15 cellular contexts compared by ENCODE assay signal in the genomic region with DNA sequence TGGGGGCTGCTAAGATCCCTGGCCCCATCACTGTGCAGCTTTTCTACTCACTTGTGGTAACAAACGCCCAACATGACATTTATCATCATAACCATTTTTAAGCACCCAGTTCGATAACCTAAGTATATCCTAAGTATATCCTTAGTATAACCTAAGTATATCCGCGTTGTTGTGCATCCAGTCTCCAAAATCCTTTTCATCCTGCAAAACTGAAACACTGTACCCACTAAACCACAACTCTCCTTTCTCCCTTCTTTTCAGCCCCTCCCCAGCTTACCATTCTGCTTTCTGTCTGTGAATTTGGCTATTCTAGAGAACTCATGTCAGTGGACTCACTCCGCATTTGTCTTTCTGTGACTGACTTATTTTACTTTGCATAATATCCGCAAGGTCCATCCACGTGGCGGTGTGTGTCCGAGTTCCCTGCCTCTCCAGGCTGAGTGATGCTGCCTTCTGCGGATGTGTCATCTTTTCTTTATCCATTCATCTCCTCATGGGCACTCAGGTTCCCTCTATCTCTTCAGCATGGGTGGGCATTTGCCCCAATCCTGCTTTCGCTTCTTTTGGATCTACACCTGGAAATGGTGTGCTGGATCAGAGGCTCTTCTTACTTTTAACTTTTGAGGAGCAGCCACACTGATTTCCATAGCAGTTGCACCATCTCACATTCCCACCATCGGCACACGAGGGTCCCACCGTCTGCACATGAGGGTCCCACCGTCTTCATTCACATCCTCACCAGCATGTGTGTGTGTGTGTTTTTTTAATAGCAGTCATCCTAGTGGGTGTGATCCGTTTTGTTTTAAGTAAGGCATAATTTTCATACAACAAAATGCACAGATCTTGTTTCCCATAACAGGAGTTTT.
DNase-seq lines count a peak whose midpoint lies in the region; ATAC-seq, FAIRE-seq and TF ChIP-seq lines count a peak whose summit lies in the region.
"Had no signal": no experiment of that assay in that cellular context is flagged by ENCODE, and none has a peak within 500 bp of the region (broad histone marks: within the 10 kb centered on the region; RNA-seq: fewer than 3 reads in every experiment).

No MANE protein-coding gene starts in this region.

- no peaks in the 10 kb centered on the region for H3K36me3 Mint-ChIP-seq in activated CD4-positive, alpha-beta T cell treated with anti-CD3 and anti-CD28 coated beads, Interleukin-2, amount 10 ng/mL, durations not matched to agents 24 days and 14 days (ENCODE audit: low read depth)
- H3K36me3 Mint-ChIP-seq: stimulated activated naive B cell treated with anti-CD40 and anti-IgM and Interleukin-4, amounts not matched to agents 10 μg/mL and 1 μg/mL and 100 μg/mL, for 72 hours; type B pancreatic cell had no signal

- H3K4me3 Mint-ChIP-seq in activated CD4-positive, alpha-beta T cell treated with anti-CD3 and anti-CD28 coated beads, Interleukin-2, amount 10 ng/mL, durations not matched to agents 24 days and 14 days: peak overlapping the region; percentile 52
- H3K4me3 Mint-ChIP-seq: HFFc6; stimulated activated naive B cell treated with anti-CD40 and anti-IgM and Interleukin-4, amounts not matched to agents 10 μg/mL and 1 μg/mL and 100 μg/mL, for 72 hours; type B pancreatic cell had no signal

- no peaks in the 10 kb centered on the region for H3K9me2 ChIP-seq in DOHH2 (replicated peaks; ENCODE audit: control insufficient read depth, low read length)

- H3F3A ChIP-seq in DOHH2 (ENCODE audit: control insufficient read depth, insufficient read depth): no peaks in the 10 kb centered on the region
- H3F3A ChIP-seq in smooth muscle cell (ENCODE audit: low read depth): no peaks in the 10 kb centered on the region

- H3K4me1 Mint-ChIP-seq in activated CD4-positive, alpha-beta T cell treated with anti-CD3 and anti-CD28 coated beads, Interleukin-2, amount 10 ng/mL, durations not matched to agents 24 days and 14 days: peaks cover 47% of the 10 kb centered on the region

- no peaks in the 10 kb centered on the region for H3K36me3 ChIP-seq in DOHH2 (ENCODE audit: control insufficient read depth, low read length)
- H3K36me3 ChIP-seq in breast epithelium: no peaks in the 10 kb centered on the region
- H3K36me3 ChIP-seq in psoas muscle (ENCODE audit: insufficient read depth in 1 of 2, low read depth in 1 of 2): no peaks in the 10 kb centered on the region
- H3K36me3 ChIP-seq in small intestine (ENCODE audit: control insufficient read depth in 2 of 2, insufficient read depth in 2 of 2, low read length in 2 of 2): no peaks in the 10 kb centered on the region
- no peaks in the 10 kb centered on the region for H3K36me3 ChIP-seq in smooth muscle cell (ENCODE audit: low read depth)
- no peaks in the 10 kb centered on the region for H3K36me3 ChIP-seq in esophagus muscularis mucosa

- peak overlapping the region; percentile 54; the same call in 1 of the 2 replicates for H3K4me2 ChIP-seq in DOHH2 (ENCODE audit: low read length)
- no peak overlapping the region for H3K4me2 ChIP-seq in smooth muscle cell

- H3K27ac Mint-ChIP-seq in activated CD4-positive, alpha-beta T cell treated with anti-CD3 and anti-CD28 coated beads, Interleukin-2, amount 10 ng/mL, durations not matched to agents 24 days and 14 days: peak overlapping the region; percentile 59
- H3K27ac Mint-ChIP-seq: HFFc6; stimulated activated naive B cell treated with anti-CD40 and anti-IgM and Interleukin-4, amounts not matched to agents 10 μg/mL and 1 μg/mL and 100 μg/mL, for 72 hours; type B pancreatic cell had no signal

- no peak for ATAC-seq in psoas muscle
- ATAC-seq: Right ventricle myocardium inferior; stimulated activated naive B cell treated with anti-CD40 and anti-IgM and Interleukin-4, amounts not matched to agents 10 μg/mL and 1 μg/mL and 100 μg/mL, for 72 hours had no signal

- FAIRE-seq in small intestine (lab: Jason Lieb, UNC): no peak

- intact Hi-C loops in activated CD4-positive, alpha-beta T cell treated with anti-CD3 and anti-CD28 coated beads, Interleukin-2, amount 10 ng/mL, durations not matched to agents 24 days and 14 days (cut with micrococcal nuclease): no loop called here
- intact Hi-C loops in breast epithelium (cut with DNase I; ENCODE audit: low total_unique reads) (no loop called here), psoas muscle (cut with DNase I) (no loop called here), esophagus muscularis mucosa (cut with DNase I) (no loop called here)

- H3K27me3 ChIP-seq in DOHH2 (ENCODE audit: control insufficient read depth, low read length) (peaks cover 5% of the 10 kb centered on the region; the same call in 1 of the 2 replicates), breast epithelium (peaks cover 0 to 5% of the 10 kb centered on the region in 2 donors), psoas muscle (ENCODE audit: insufficient read depth in 3 of 3, low read length in 2 of 3) (no peaks in the 10 kb centered on the region), small intestine (ENCODE audit: control insufficient read depth in 2 of 2, insufficient read depth in 2 of 2, low read length in 2 of 2) (peaks cover 0 to 5% of the 10 kb centered on the region in 2 donors), smooth muscle cell (ENCODE audit: low read depth) (peaks cover 28% of the 10 kb centered on the region), esophagus muscularis mucosa (peaks cover 0 to 65% (median 0%) of the 10 kb centered on the region in 4 donors)

- H3K4me3 ChIP-seq in DOHH2 (ENCODE audit: low read length) (no peak overlapping the region), breast epithelium (peak overlapping the region in 1 of 3 donors; percentile 43), psoas muscle (no peak overlapping the region), small intestine (ENCODE audit: low read depth in 1 of 2, low read length in 2 of 2) (no peak overlapping the region), smooth muscle cell (no peak overlapping the region), esophagus muscularis mucosa (no peak overlapping the region)

- no peak for TF ChIP-seq CTCF in DOHH2 (IDR thresholded peaks at IDR 0.05; ENCODE audit: low read depth, low read length, poor library complexity, severe bottlenecking)
- no peak for TF ChIP-seq CTCF in breast epithelium (IDR thresholded peaks at IDR 0.05)
- TF ChIP-seq CTCF in psoas muscle (IDR thresholded peaks at IDR 0.05): no peak
- no peak for TF ChIP-seq CTCF in smooth muscle cell (IDR thresholded peaks at IDR 0.05; ENCODE audit: borderline replicate concordance, insufficient read depth, poor library complexity, severe bottlenecking)
- no peak for TF ChIP-seq CTCF in esophagus muscularis mucosa (IDR thresholded peaks at IDR 0.05)

- H3K4me1 ChIP-seq in DOHH2 (ENCODE audit: control insufficient read depth, low read length): peaks cover 28% of the 10 kb centered on the region
- no peaks in the 10 kb centered on the region for H3K4me1 ChIP-seq in breast epithelium
- H3K4me1 ChIP-seq in psoas muscle: peaks cover 12% of the 10 kb centered on the region
- H3K4me1 ChIP-seq in small intestine (ENCODE audit: control insufficient read depth in 2 of 2, insufficient read depth in 1 of 2, low read depth in 1 of 2, low read length in 1 of 2): no peaks in the 10 kb centered on the region
- H3K4me1 ChIP-seq in smooth muscle cell (ENCODE audit: low read depth): no peaks in the 10 kb centered on the region
- H3K4me1 ChIP-seq in esophagus muscularis mucosa: peaks cover 7 to 12% (median 11%) of the 10 kb centered on the region in 4 donors

- H4K20me1 ChIP-seq in DOHH2 (ENCODE audit: control insufficient read depth, insufficient read depth, low read depth, low read length) (no peaks in the 10 kb centered on the region), smooth muscle cell (ENCODE audit: low read depth) (no peaks in the 10 kb centered on the region)

- H3K9ac ChIP-seq in smooth muscle cell (ENCODE audit: low read depth): no peak overlapping the region

- H3K27ac ChIP-seq in DOHH2 (ENCODE audit: low read depth, low read length) (no peak overlapping the region), breast epithelium (peak overlapping the region; percentile 50 to 86), psoas muscle (peak overlapping the region; percentile 76), small intestine (ENCODE audit: low read depth in 1 of 2, low read length in 1 of 2) (no peak overlapping the region), smooth muscle cell (ENCODE audit: low read depth) (no peak overlapping the region), esophagus muscularis mucosa (replicated peaks in 1 of 4) (no peak overlapping the region)

- H3K27me3 Mint-ChIP-seq in activated CD4-positive, alpha-beta T cell treated with anti-CD3 and anti-CD28 coated beads, Interleukin-2, amount 10 ng/mL, durations not matched to agents 24 days and 14 days: no peaks in the 10 kb centered on the region

- no peaks in the 10 kb centered on the region for H3K79me2 ChIP-seq in DOHH2 (ENCODE audit: control insufficient read depth, low read length)
- no peaks in the 10 kb centered on the region for H3K79me2 ChIP-seq in smooth muscle cell (ENCODE audit: low read depth)

- H2AFZ ChIP-seq in smooth muscle cell (ENCODE audit: low read depth): no peak overlapping the region

- H3K9me3 ChIP-seq in DOHH2 (ENCODE audit: control insufficient read depth, insufficient read depth, low read length): no peaks in the 10 kb centered on the region
- H3K9me3 ChIP-seq in breast epithelium: no peaks in the 10 kb centered on the region
- no peaks in the 10 kb centered on the region for H3K9me3 ChIP-seq in psoas muscle
- no peaks in the 10 kb centered on the region for H3K9me3 ChIP-seq in small intestine (ENCODE audit: control insufficient read depth, low read depth)
- no peaks in the 10 kb centered on the region for H3K9me3 ChIP-seq in smooth muscle cell (replicated peaks; ENCODE audit: low read depth)
- H3K9me3 ChIP-seq in esophagus muscularis mucosa: no peaks in the 10 kb centered on the region

- H3K9me3 Mint-ChIP-seq in activated CD4-positive, alpha-beta T cell treated with anti-CD3 and anti-CD28 coated beads, Interleukin-2, amount 10 ng/mL, durations not matched to agents 24 days and 14 days: no peaks in the 10 kb centered on the region
- H3K9me3 Mint-ChIP-seq: HFFc6; stimulated activated naive B cell treated with anti-CD40 and anti-IgM and Interleukin-4, amounts not matched to agents 10 μg/mL and 1 μg/mL and 100 μg/mL, for 72 hours; type B pancreatic cell had no signal

- no peak for TF ChIP-seq EP300 in esophagus muscularis mucosa (IDR thresholded peaks at IDR 0.05)

- no peak for TF ChIP-seq POLR2A in breast epithelium (IDR thresholded peaks at IDR 0.05)
- TF ChIP-seq POLR2A in esophagus muscularis mucosa (IDR thresholded peaks at IDR 0.05; ENCODE audit: low read depth): no peak

- DNase-seq in activated CD4-positive, alpha-beta T cell treated with anti-CD3 and anti-CD28 coated beads, Interleukin-2, amount 10 ng/mL, durations not matched to agents 24 days and 14 days: no peak
- DNase-seq in activated CD4-positive, alpha-beta T cell treated with anti-CD3 and anti-CD28 coated beads for 1 hour: no peak
- DNase-seq in breast epithelium (ENCODE audit: low spot score in 2 of 2) (no peak), psoas muscle (no peak), small intestine (no peak), smooth muscle cell (lab: John Stamatoyannopoulos, UW; ENCODE audit: unreplicated experiment) (no peak), esophagus muscularis mucosa (ENCODE audit: extremely low spot score) (no peak)
- DNase-seq: HFFc6; islet precursor cell; mesendoderm; NCI-H226; stimulated activated naive B cell treated with anti-CD40 and anti-IgM and Interleukin-4, amounts not matched to agents 10 μg/mL and 1 μg/mL and 100 μg/mL, for 72 hours had no signal

- WGBS in psoas muscle, 3 donors: 85 to 90% (median 85%) methylated on average over 16 of the region's 16 CpGs
- WGBS in small intestine, 3 donors: 84 to 88% (median 86%) methylated on average over 16 of the region's 16 CpGs
- WGBS in smooth muscle cell (ENCODE audit: low lambda C conversion rate): 87% methylated on average over 16 of the region's 16 CpGs
- WGBS in esophagus muscularis mucosa: 81% methylated on average over 16 of the region's 16 CpGs

Comparison
In these comparisons a context has a peak if more than half of its experiments do, and no peak if none do; other contexts are left out.
1. H3K27ac ChIP-seq: peak in breast epithelium (2 of 2) and psoas muscle (single experiment); none in DOHH2 (single experiment), small intestine (0 of 2), smooth muscle cell (single experiment) and esophagus muscularis mucosa (0 of 4).